21 cellular contexts compared by ENCODE assay signal in genomic region chr10:54758791-54759190, GRCh38. TPM values are rescaled to one million over a fixed set of nuclear protein-coding genes. Genes with fewer than 3 reads are reported as not detected.
"Had no signal": no experiment of that assay in that cellular context is flagged by ENCODE, and none has a peak within 500 bp of the region (broad histone marks: within the 10 kb centered on the region; RNA-seq: fewer than 3 reads in every experiment).

No MANE protein-coding gene starts in this region.

- ATAC-seq: activated naive CD8-positive, alpha-beta T cell treated with anti-CD3 and anti-CD28 coated beads, Interleukin-2, amount 50 U/mL, for 24 hours; activated T-helper 17 cell treated with anti-CD3 and anti-CD28 coated beads, Interleukin-2, amount 50 U/mL, for 72 hours; gastrocnemius medialis; heart left ventricle; naive thymus-derived CD8-positive, alpha-beta T cell; stimulated activated memory B cell treated with anti-CD40 and anti-IgM and Interleukin-4, amounts not matched to agents 10 μg/mL and 1 μg/mL and 100 μg/mL, for 72 hours had no signal

- H3K4me1 Mint-ChIP-seq: activated naive CD8-positive, alpha-beta T cell treated with anti-CD3 and anti-CD28 coated beads, Interleukin-2, amount 50 U/mL, for 24 hours; activated T-helper 17 cell treated with anti-CD3 and anti-CD28 coated beads, Interleukin-2, amount 50 U/mL, for 72 hours; naive thymus-derived CD8-positive, alpha-beta T cell; stimulated activated memory B cell treated with anti-CD40 and anti-IgM and Interleukin-4, amounts not matched to agents 10 μg/mL and 1 μg/mL and 100 μg/mL, for 72 hours had no signal

- H3K27me3 Mint-ChIP-seq: activated naive CD8-positive, alpha-beta T cell treated with anti-CD3 and anti-CD28 coated beads, Interleukin-2, amount 50 U/mL, for 24 hours; activated T-helper 17 cell treated with anti-CD3 and anti-CD28 coated beads, Interleukin-2, amount 50 U/mL, for 72 hours; naive thymus-derived CD8-positive, alpha-beta T cell; stimulated activated memory B cell treated with anti-CD40 and anti-IgM and Interleukin-4, amounts not matched to agents 10 μg/mL and 1 μg/mL and 100 μg/mL, for 72 hours had no signal

- FAIRE-seq: keratinocyte, TTC549 had no signal

- H3K27ac Mint-ChIP-seq: activated naive CD8-positive, alpha-beta T cell treated with anti-CD3 and anti-CD28 coated beads, Interleukin-2, amount 50 U/mL, for 24 hours; activated T-helper 17 cell treated with anti-CD3 and anti-CD28 coated beads, Interleukin-2, amount 50 U/mL, for 72 hours; endodermal cell; naive thymus-derived CD8-positive, alpha-beta T cell; stimulated activated memory B cell treated with anti-CD40 and anti-IgM and Interleukin-4, amounts not matched to agents 10 μg/mL and 1 μg/mL and 100 μg/mL, for 72 hours had no signal

- H3K4me1 ChIP-seq: gastrocnemius medialis, heart left ventricle, left ventricle myocardium inferior, thyroid gland had no signal

- H3K4me3 Mint-ChIP-seq: activated naive CD8-positive, alpha-beta T cell treated with anti-CD3 and anti-CD28 coated beads, Interleukin-2, amount 50 U/mL, for 24 hours; activated T-helper 17 cell treated with anti-CD3 and anti-CD28 coated beads, Interleukin-2, amount 50 U/mL, for 72 hours; endodermal cell; naive thymus-derived CD8-positive, alpha-beta T cell; stimulated activated memory B cell treated with anti-CD40 and anti-IgM and Interleukin-4, amounts not matched to agents 10 μg/mL and 1 μg/mL and 100 μg/mL, for 72 hours had no signal

- H3K27me3 ChIP-seq: gastrocnemius medialis, heart left ventricle, thyroid gland had no signal

- H3K4me3 ChIP-seq: gastrocnemius medialis, heart left ventricle, left ventricle myocardium inferior, thyroid gland had no signal

- H3K9me3 ChIP-seq: gastrocnemius medialis, heart left ventricle, left ventricle myocardium inferior, thyroid gland had no signal

- H3K9me3 Mint-ChIP-seq: endodermal cell had no signal

- DNase-seq: activated CD4-positive, CD25-positive, alpha-beta regulatory T cell treated with anti-CD3 and anti-CD28 coated beads, Interleukin-2, amount 50 U/mL, for 72 hours; activated naive CD4-positive, alpha-beta T cell treated with Interleukin-2 at 50 U/mL for 16 hours; activated naive CD8-positive, alpha-beta T cell treated with anti-CD3 and anti-CD28 coated beads, Interleukin-2, amount 50 U/mL, for 24 hours; activated T-cell treated with anti-CD3 and anti-CD28 coated beads for 4 hours; aorta; endodermal cell; erythroblast; gastrocnemius medialis; heart left ventricle; left ventricle myocardium inferior; naive thymus-derived CD8-positive, alpha-beta T cell; nucleus accumbens; T-helper 2 cell; thyroid gland had no signal

- H3K36me3 Mint-ChIP-seq: naive thymus-derived CD8-positive, alpha-beta T cell; stimulated activated memory B cell treated with anti-CD40 and anti-IgM and Interleukin-4, amounts not matched to agents 10 μg/mL and 1 μg/mL and 100 μg/mL, for 72 hours had no signal

- H3K36me3 ChIP-seq: gastrocnemius medialis, heart left ventricle, left ventricle myocardium inferior, thyroid gland had no signal

- H3K27ac ChIP-seq: gastrocnemius medialis, heart left ventricle, left ventricle myocardium inferior, thyroid gland had no signal

RNA-seq across cellular contexts. Expression of gene PCDH15, which starts 42.2 kb away (rescaled TPM):
- total RNA-seq: activated T-helper 17 cell treated with anti-CD3 and anti-CD28 coated beads, Interleukin-2, amount 50 U/mL, for 72 hours; chondrocyte; dermis microvascular lymphatic vessel endothelial cell; gastrocnemius medialis; mucosa of gallbladder; naive thymus-derived CD8-positive, alpha-beta T cell; thyroid gland had no signal
- polyA plus RNA-seq: aorta; keratinocyte; naive thymus-derived CD8-positive, alpha-beta T cell had no signal
